Comparison of ENCODE assay signal across 8 cellular contexts in genomic region chr19:46542428-46543230, GRCh38. TPM values are rescaled to one million over a fixed set of nuclear protein-coding genes. Genes with fewer than 3 reads are reported as not detected.
DNase-seq lines count a peak whose midpoint lies in the region; ATAC-seq and TF ChIP-seq lines count a peak whose summit lies in the region.

No MANE protein-coding gene starts in this region.

- POLR2A ChIA-PET in HEK293T (lab: Yijun Ruan, JAX): interaction anchor here (1.1 kb wide), 1 partner anchor 59 kb away, joined by 3 read pairs; no protein-coding TSS in a partner anchor
- POLR2A ChIA-PET in activated CD4-positive, alpha-beta T cell treated with anti-CD3 and anti-CD28 coated beads, Interleukin-2, amount 10 ng/mL, durations not matched to agents 7 days and 5 days (lab: Charles Lee): no interaction called here

- H3K27ac ChIP-seq in coronary artery (no peak overlapping the region), liver (ENCODE audit: low read depth in 1 of 2, low read length in 2 of 2) (no peak overlapping the region)

- TF ChIP-seq CTCF in coronary artery (IDR thresholded peaks at IDR 0.05) (peak; percentile 96), liver (IDR thresholded peaks at IDR 0.05; ENCODE audit: low read depth, low read length, missing input control) (peak; percentile 93)

- peaks cover 2% of the 10 kb centered on the region for H3K27me3 Mint-ChIP-seq in activated CD4-positive, alpha-beta T cell treated with anti-CD3 and anti-CD28 coated beads, Interleukin-2, amount 10 ng/mL, durations not matched to agents 7 days and 5 days

- no peak overlapping the region for H3K27ac Mint-ChIP-seq in activated CD4-positive, alpha-beta T cell treated with anti-CD3 and anti-CD28 coated beads, Interleukin-2, amount 10 ng/mL, durations not matched to agents 7 days and 5 days

- no peak overlapping the region for H3K9ac ChIP-seq in liver (ENCODE audit: low read depth in 1 of 2, low read length in 2 of 2)

- H3K9me3 ChIP-seq in liver (ENCODE audit: control insufficient read depth in 4 of 4, low read length in 3 of 4): no peaks in the 10 kb centered on the region

- H3K27me3 ChIP-seq in liver (ENCODE audit: control insufficient read depth in 4 of 4, insufficient read depth in 4 of 4, low read length in 3 of 4): no peaks in the 10 kb centered on the region

- peaks cover 4% of the 10 kb centered on the region for H3K9me3 Mint-ChIP-seq in activated CD4-positive, alpha-beta T cell treated with anti-CD3 and anti-CD28 coated beads, Interleukin-2, amount 10 ng/mL, durations not matched to agents 7 days and 5 days

- H3K36me3 ChIP-seq in liver (ENCODE audit: control insufficient read depth in 4 of 4, insufficient read depth in 3 of 4, low read depth in 1 of 4, low read length in 3 of 4): no peaks in the 10 kb centered on the region

- H3K4me1 ChIP-seq in liver (ENCODE audit: control insufficient read depth in 4 of 4, insufficient read depth in 4 of 4, low read length in 3 of 4): peaks cover 0 to 5% (median 4%) of the 10 kb centered on the region in 4 donors

- ATAC-seq in HG02623 (IDR thresholded peaks at IDR 0.05; ENCODE audit: unreplicated experiment): no peak

- H3K4me1 Mint-ChIP-seq in activated CD4-positive, alpha-beta T cell treated with anti-CD3 and anti-CD28 coated beads, Interleukin-2, amount 10 ng/mL, durations not matched to agents 7 days and 5 days: peaks cover 5% of the 10 kb centered on the region

- DNase-seq in AML-193 (lab: John Stamatoyannopoulos, UW): peak; percentile 75 to 79
- peak; percentile 68 for DNase-seq in HEK293T (ENCODE audit: extremely low spot score)
- peak; percentile 90 for DNase-seq in NCI-H69 (lab: John Stamatoyannopoulos, UW)
- peak; percentile 85 for DNase-seq in activated CD4-positive, alpha-beta T cell treated with anti-CD3 and anti-CD28 coated beads, Interleukin-2, amount 10 ng/mL, durations not matched to agents 7 days and 5 days
- peak; percentile 87 for DNase-seq in coronary artery (ENCODE audit: low spot score)
- DNase-seq in stimulated activated CD4-positive, alpha-beta T cell treated with anti-CD3 and anti-CD28 coated beads, Interleukin-4, amount 100 ng/mL, for 48 hours (ENCODE audit: low read depth in 2 of 2): peak; percentile 66 to 80

- CTCF ChIA-PET in HEK293T (lab: Yijun Ruan, JAX): interaction anchor here (0.5 to 1.6 kb wide), 7 partner anchors 14 to 533 kb away, joined by 3 to 14 read pairs (median 3); no protein-coding TSS in a partner anchor
- CTCF ChIA-PET in activated CD4-positive, alpha-beta T cell treated with anti-CD3 and anti-CD28 coated beads, Interleukin-2, amount 10 ng/mL, durations not matched to agents 7 days and 5 days (lab: Charles Lee): interaction anchor here (0.5 to 2.1 kb wide), 12 partner anchors 9 to 416 kb away, joined by 3 to 7 read pairs (median 3); no protein-coding TSS in a partner anchor

- TF ChIP-seq RAD21 in liver (IDR thresholded peaks at IDR 0.05): peak; percentile 92 to 93

- H3K4me3 Mint-ChIP-seq in activated CD4-positive, alpha-beta T cell treated with anti-CD3 and anti-CD28 coated beads, Interleukin-2, amount 10 ng/mL, durations not matched to agents 7 days and 5 days: no peak overlapping the region

- H3K4me3 ChIP-seq in coronary artery (no peak overlapping the region), liver (ENCODE audit: low read depth in 1 of 3, low read length in 3 of 3) (no peak overlapping the region)

- WGBS in liver: 32% methylated on average over 15 of the region's 15 CpGs

- no peaks in the 10 kb centered on the region for H3K36me3 Mint-ChIP-seq in activated CD4-positive, alpha-beta T cell treated with anti-CD3 and anti-CD28 coated beads, Interleukin-2, amount 10 ng/mL, durations not matched to agents 7 days and 5 days (ENCODE audit: low read depth)

TF ChIP-seq in HEK293T, 16 proteins besides CTCF, POLR2A, EP300 and RAD21:
- TF ChIP-seq NFRKB (IDR thresholded peaks at IDR 0.05): no peak
- TF ChIP-seq SP1 (IDR thresholded peaks at IDR 0.05): no peak
- TF ChIP-seq BHLHE40 (IDR thresholded peaks at IDR 0.05; ENCODE audit: borderline replicate concordance): no peak
- TF ChIP-seq, protein P1, sequence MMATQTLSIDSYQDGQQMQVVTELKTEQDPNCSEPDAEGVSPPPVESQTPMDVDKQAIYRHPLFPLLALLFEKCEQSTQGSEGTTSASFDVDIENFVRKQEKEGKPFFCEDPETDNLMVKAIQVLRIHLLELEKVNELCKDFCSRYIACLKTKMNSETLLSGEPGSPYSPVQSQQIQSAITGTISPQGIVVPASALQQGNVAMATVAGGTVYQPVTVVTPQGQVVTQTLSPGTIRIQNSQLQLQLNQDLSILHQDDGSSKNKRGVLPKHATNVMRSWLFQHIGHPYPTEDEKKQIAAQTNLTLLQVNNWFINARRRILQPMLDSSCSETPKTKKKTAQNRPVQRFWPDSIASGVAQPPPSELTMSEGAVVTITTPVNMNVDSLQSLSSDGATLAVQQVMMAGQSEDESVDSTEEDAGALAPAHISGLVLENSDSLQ (IDR thresholded peaks at IDR 0.05): peak; percentile 78
- TF ChIP-seq HDGF (IDR thresholded peaks at IDR 0.05; ENCODE audit: borderline replicate concordance): no peak
- TF ChIP-seq LEF1 (IDR thresholded peaks at IDR 0.05; ENCODE audit: borderline replicate concordance): no peak
- no peak for TF ChIP-seq FOXM1 (IDR thresholded peaks at IDR 0.05; ENCODE audit: borderline replicate concordance)
- no peak for TF ChIP-seq SUZ12 (IDR thresholded peaks at IDR 0.05)
- TF ChIP-seq ARNT (IDR thresholded peaks at IDR 0.05): no peak
- TF ChIP-seq TARDBP (IDR thresholded peaks at IDR 0.05): no peak
- TF ChIP-seq ZNF384 (IDR thresholded peaks at IDR 0.05): 0 out of 2 replicates have a peak, but pooled peaks have one; percentile 47

TF ChIP-seq in liver, 16 proteins besides CTCF, POLR2A, EP300 and RAD21 (continues in another document):
- no peak for TF ChIP-seq TAF1 (conservative IDR thresholded peaks at IDR 0.05)
- TF ChIP-seq EGR1 (IDR thresholded peaks at IDR 0.05; ENCODE audit: low read depth in 2 of 2): no peak
- no peak for TF ChIP-seq RXRA (IDR thresholded peaks at IDR 0.05)
- no peak for TF ChIP-seq MAX (IDR thresholded peaks at IDR 0.05)
- TF ChIP-seq FOXA2 (IDR thresholded peaks at IDR 0.05): no peak
- no peak for TF ChIP-seq FOXA1 (IDR thresholded peaks at IDR 0.05)
- no peak for TF ChIP-seq GABPA (IDR thresholded peaks at IDR 0.05 in 1 of 2, conservative IDR thresholded peaks at IDR 0.05 in 1 of 2)
- no peak for TF ChIP-seq SP1 (IDR thresholded peaks at IDR 0.05)
- no peak for TF ChIP-seq ATF3 (IDR thresholded peaks at IDR 0.05)
- no peak for TF ChIP-seq ZBTB33 (IDR thresholded peaks at IDR 0.05)
- no peak for TF ChIP-seq YY1 (IDR thresholded peaks at IDR 0.05)
- TF ChIP-seq, protein P2, sequence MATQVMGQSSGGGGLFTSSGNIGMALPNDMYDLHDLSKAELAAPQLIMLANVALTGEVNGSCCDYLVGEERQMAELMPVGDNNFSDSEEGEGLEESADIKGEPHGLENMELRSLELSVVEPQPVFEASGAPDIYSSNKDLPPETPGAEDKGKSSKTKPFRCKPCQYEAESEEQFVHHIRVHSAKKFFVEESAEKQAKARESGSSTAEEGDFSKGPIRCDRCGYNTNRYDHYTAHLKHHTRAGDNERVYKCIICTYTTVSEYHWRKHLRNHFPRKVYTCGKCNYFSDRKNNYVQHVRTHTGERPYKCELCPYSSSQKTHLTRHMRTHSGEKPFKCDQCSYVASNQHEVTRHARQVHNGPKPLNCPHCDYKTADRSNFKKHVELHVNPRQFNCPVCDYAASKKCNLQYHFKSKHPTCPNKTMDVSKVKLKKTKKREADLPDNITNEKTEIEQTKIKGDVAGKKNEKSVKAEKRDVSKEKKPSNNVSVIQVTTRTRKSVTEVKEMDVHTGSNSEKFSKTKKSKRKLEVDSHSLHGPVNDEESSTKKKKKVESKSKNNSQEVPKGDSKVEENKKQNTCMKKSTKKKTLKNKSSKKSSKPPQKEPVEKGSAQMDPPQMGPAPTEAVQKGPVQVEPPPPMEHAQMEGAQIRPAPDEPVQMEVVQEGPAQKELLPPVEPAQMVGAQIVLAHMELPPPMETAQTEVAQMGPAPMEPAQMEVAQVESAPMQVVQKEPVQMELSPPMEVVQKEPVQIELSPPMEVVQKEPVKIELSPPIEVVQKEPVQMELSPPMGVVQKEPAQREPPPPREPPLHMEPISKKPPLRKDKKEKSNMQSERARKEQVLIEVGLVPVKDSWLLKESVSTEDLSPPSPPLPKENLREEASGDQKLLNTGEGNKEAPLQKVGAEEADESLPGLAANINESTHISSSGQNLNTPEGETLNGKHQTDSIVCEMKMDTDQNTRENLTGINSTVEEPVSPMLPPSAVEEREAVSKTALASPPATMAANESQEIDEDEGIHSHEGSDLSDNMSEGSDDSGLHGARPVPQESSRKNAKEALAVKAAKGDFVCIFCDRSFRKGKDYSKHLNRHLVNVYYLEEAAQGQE (IDR thresholded peaks at IDR 0.05): no peak
- no peak for TF ChIP-seq NR2F2 (IDR thresholded peaks at IDR 0.05)

RNA-seq across cellular contexts. Expression of gene PNMA8B, which starts 47.0 kb away (rescaled TPM):
- total RNA-seq in activated CD4-positive, alpha-beta T cell treated with anti-CD3 and anti-CD28 coated beads, Interleukin-2, amount 10 ng/mL, durations not matched to agents 7 days and 5 days: under 1 TPM; 0.06 to 0.07 TPM
- total RNA-seq in liver: under 1 TPM; 0.51 to 0.59 TPM
- polyA plus RNA-seq in liver: under 1 TPM; 0.15 to 0.27 TPM

RNA-seq across cellular contexts. Expression of gene CALM3, which starts 58.5 kb away (rescaled TPM):
- 100 to 1,000 TPM; 700 to 784 TPM for total RNA-seq in activated CD4-positive, alpha-beta T cell treated with anti-CD3 and anti-CD28 coated beads, Interleukin-2, amount 10 ng/mL, durations not matched to agents 7 days and 5 days
- total RNA-seq in liver: 100 to 1,000 TPM in 1 of 2 donors, 10 to 100 TPM in 1; 73.3 to 112 TPM
- 10 to 100 TPM; 51.4 to 90.0 TPM for polyA plus RNA-seq in liver

Comparison
In these comparisons a context has a peak if more than half of its experiments do, and no peak if none do; other contexts are left out.
1. RNA of gene CALM3, which starts 58.5 kb away (total RNA-seq): 700 to 784 TPM in activated CD4-positive, alpha-beta T cell treated with anti-CD3 and anti-CD28 coated beads, Interleukin-2, amount 10 ng/mL, durations not matched to agents 7 days and 5 days; 73.3 to 112 TPM in liver; every median in the first group is over 4 times any median in the second.
2. Peak in every context shown above with its lines, with median percentiles within 50 percentile points of each other: DNase-seq.